13 cellular contexts compared by ENCODE assay signal in genomic region chr5:138369706-138370105, GRCh38. TPM values are rescaled to one million over a fixed set of nuclear protein-coding genes. Genes with fewer than 3 reads are reported as not detected.
DNase-seq lines count a peak whose midpoint lies in the region; ATAC-seq, FAIRE-seq and TF ChIP-seq lines count a peak whose summit lies in the region.
"Had no signal": no experiment of that assay in that cellular context is flagged by ENCODE, and none has a peak within 500 bp of the region (broad histone marks: within the 10 kb centered on the region; RNA-seq: fewer than 3 reads in every experiment).

No MANE protein-coding gene starts in this region.

- no peaks in the 10 kb centered on the region for H3F3A ChIP-seq in neural progenitor cell (ENCODE audit: low read depth)

- H3K9me3 ChIP-seq in neural progenitor cell (ENCODE audit: low read depth) = no peaks in the 10 kb centered on the region
- H3K9me3 ChIP-seq: colonic mucosa had no signal

- peaks cover 97% of the 10 kb centered on the region for H3K79me2 ChIP-seq in neural progenitor cell (ENCODE audit: low read depth)

- TF ChIP-seq POLR2A in GM12891 (IDR thresholded peaks at IDR 0.05; ENCODE audit: low read depth, low read length) (no peak), H54 (IDR thresholded peaks at IDR 0.05; ENCODE audit: low read depth, low read length) (no peak)

- no peak overlapping the region for H3K4me3 Mint-ChIP-seq in HFFc6
- no peak overlapping the region for H3K4me3 Mint-ChIP-seq in neural progenitor cell

- no peak for DNase-seq in GM12891 (ENCODE audit: insufficient read length, low spot score)
- peak; percentile 79 for DNase-seq in NOMO-1 treated with dmso at 0.1 percent for 144 hours (lab: John Stamatoyannopoulos, UW; ENCODE audit: unreplicated experiment)
- DNase-seq in fibroblast of mammary gland (ENCODE audit: low read depth) = peak; percentile 29
- DNase-seq in omental fat pad (ENCODE audit: low spot score) = no peak
- DNase-seq in activated effector memory CD4-positive, alpha-beta T cell treated with anti-CD3 and anti-CD28 coated beads, Interleukin-2, amount 50 U/mL, for 16 hours = no peak
- no peak for DNase-seq in H54 (ENCODE audit: insufficient read length, low spot score)
- no peak for DNase-seq in HFFc6
- DNase-seq in neural progenitor cell (ENCODE audit: low spot score) = no peak
- DNase-seq: colonic mucosa; mammary epithelial cell; NCI-H2171; stimulated activated CD8-positive, alpha-beta memory T cell treated with anti-CD3 and anti-CD28 coated beads, Interleukin-4, amount 100 ng/mL, for 48 hours had no signal

- no peaks in the 10 kb centered on the region for H3K4me1 ChIP-seq in neural progenitor cell
- H3K4me1 ChIP-seq: colonic mucosa had no signal

- H3K27ac Mint-ChIP-seq in HFFc6 (no peak overlapping the region; the same call in 1 of the 2 replicates), neural progenitor cell (no peak overlapping the region)

- no peaks in the 10 kb centered on the region for H3K27me3 ChIP-seq in neural progenitor cell
- H3K27me3 ChIP-seq: colonic mucosa had no signal

- H3K36me3 ChIP-seq in neural progenitor cell = peaks cover 4% of the 10 kb centered on the region
- H3K36me3 ChIP-seq: colonic mucosa had no signal

- ATAC-seq in omental fat pad (ENCODE audit: low FRiP score) = peak; percentile 30

- H3K9me3 Mint-ChIP-seq in HFFc6 (no peaks in the 10 kb centered on the region), neural progenitor cell (no peaks in the 10 kb centered on the region)

- no peaks in the 10 kb centered on the region; the same call in 1 of the 2 replicates for H3K27me3 Mint-ChIP-seq in HFFc6 (ENCODE audit: insufficient read depth)
- no peaks in the 10 kb centered on the region for H3K27me3 Mint-ChIP-seq in neural progenitor cell (ENCODE audit: insufficient read depth, low read depth)

- FAIRE-seq in GM12891 (lab: Jason Lieb, UNC) (no peak), H54 (lab: Jason Lieb, UNC) (no peak)

- H3K9ac ChIP-seq in neural progenitor cell = no peak overlapping the region

- H3K36me3 Mint-ChIP-seq in HFFc6 (ENCODE audit: low read depth) (no peaks in the 10 kb centered on the region), neural progenitor cell (peaks cover 8% of the 10 kb centered on the region)

- peaks cover 78% of the 10 kb centered on the region for H4K20me1 ChIP-seq in neural progenitor cell (ENCODE audit: low read depth)

- no peak overlapping the region for H3K27ac ChIP-seq in neural progenitor cell
- H3K27ac ChIP-seq: colonic mucosa, VCaP had no signal

- H2AFZ ChIP-seq in neural progenitor cell (replicated peaks) = no peak overlapping the region

- H3K4me3 ChIP-seq in fibroblast of mammary gland (ENCODE audit: control insufficient read depth, low read depth, low read length) (no peak overlapping the region), neural progenitor cell (no peak overlapping the region)
- H3K4me3 ChIP-seq: colonic mucosa had no signal

- no peak overlapping the region for H3K4me2 ChIP-seq in neural progenitor cell

- TF ChIP-seq CTCF in fibroblast of mammary gland (conservative IDR thresholded peaks at IDR 0.05; ENCODE audit: control insufficient read depth, insufficient read depth, low read depth, low read length) = no peak
- TF ChIP-seq CTCF in omental fat pad (IDR thresholded peaks at IDR 0.05) = no peak
- TF ChIP-seq CTCF in HFFc6 (IDR thresholded peaks at IDR 0.05) = no peak
- TF ChIP-seq CTCF in neural progenitor cell (IDR thresholded peaks at IDR 0.05) = no peak

- H3K4me1 Mint-ChIP-seq in HFFc6 (ENCODE audit: low read depth) (peaks cover 20% of the 10 kb centered on the region), neural progenitor cell (peaks cover 3% of the 10 kb centered on the region)

TF ChIP-seq in GM12891, 5 proteins besides CTCF, POLR2A, EP300 and RAD21:
- TF ChIP-seq TAF1 (IDR thresholded peaks at IDR 0.05; ENCODE audit: low read depth, low read length) (no peak), SPI1 (IDR thresholded peaks at IDR 0.05; ENCODE audit: low read depth, low read length) (peak; percentile 42; the same call in 1 of the 2 replicates)

RNA-seq across cellular contexts. Expression of gene KDM3B, which starts 17.2 kb away (rescaled TPM):
- polyA plus RNA-seq in GM12891 (2012; ENCODE audit: low read depth, missing spikeins) = 19.2 TPM
- total RNA-seq in omental fat pad = 10 to 100 TPM; 47.6 to 66.2 (median 54.1) TPM
- total RNA-seq in HFFc6 (2021; fragmentation: NEBNext Ultra II Directional; extraction: Animal tissue kit (Norgen Biotek cat#: 25700)) = 10 to 100 TPM; 29.0 to 37.8 (median 33.3) TPM
- total RNA-seq in neural progenitor cell (ENCODE audit: low replicate concordance) = 130 and 136 TPM in 2 replicates

RNA-seq across cellular contexts. Expression of gene FAM53C, which starts 31.6 kb away (rescaled TPM):
- polyA plus RNA-seq in GM12891 (2012; ENCODE audit: low read depth, missing spikeins) = 25.1 TPM
- total RNA-seq in omental fat pad = 10 to 100 TPM; 21.9 to 38.7 (median 25.3) TPM
- total RNA-seq in HFFc6 (2021; fragmentation: NEBNext Ultra II Directional; extraction: Animal tissue kit (Norgen Biotek cat#: 25700)) = 10 to 100 TPM; 28.7 to 34.4 (median 29.7) TPM
- total RNA-seq in neural progenitor cell (ENCODE audit: low replicate concordance) = 68.0 and 72.5 TPM in 2 replicates

RNA-seq across cellular contexts. Expression of gene CDC25C, which starts 38.1 kb away (rescaled TPM):
- 6.3 TPM for polyA plus RNA-seq in GM12891 (2012; ENCODE audit: low read depth, missing spikeins)
- total RNA-seq in omental fat pad (under 1 TPM in 2 of 4 donors, not detected in 2; 0.56 to 0.72 TPM), neural progenitor cell (ENCODE audit: low replicate concordance) (45.8 and 48.6 TPM in 2 replicates)
- total RNA-seq in HFFc6 (2021; fragmentation: NEBNext Ultra II Directional; extraction: Animal tissue kit (Norgen Biotek cat#: 25700)) = 10 to 100 TPM in 1 of 6 experiments, 1 to 10 TPM in 5; 4.1 to 10.5 (median 8.7) TPM

Comparison
In these comparisons a context has a peak if more than half of its experiments do, and no peak if none do; other contexts are left out.
1. DNase-seq: peak in NOMO-1 treated with dmso at 0.1 percent for 144 hours (single experiment) and fibroblast of mammary gland (single experiment); none in GM12891 (single experiment), omental fat pad (single experiment), activated effector memory CD4-positive, alpha-beta T cell treated with anti-CD3 and anti-CD28 coated beads, Interleukin-2, amount 50 U/mL, for 16 hours (single experiment), H54 (single experiment), HFFc6 (single experiment) and neural progenitor cell (single experiment).